In the genomic region with DNA sequence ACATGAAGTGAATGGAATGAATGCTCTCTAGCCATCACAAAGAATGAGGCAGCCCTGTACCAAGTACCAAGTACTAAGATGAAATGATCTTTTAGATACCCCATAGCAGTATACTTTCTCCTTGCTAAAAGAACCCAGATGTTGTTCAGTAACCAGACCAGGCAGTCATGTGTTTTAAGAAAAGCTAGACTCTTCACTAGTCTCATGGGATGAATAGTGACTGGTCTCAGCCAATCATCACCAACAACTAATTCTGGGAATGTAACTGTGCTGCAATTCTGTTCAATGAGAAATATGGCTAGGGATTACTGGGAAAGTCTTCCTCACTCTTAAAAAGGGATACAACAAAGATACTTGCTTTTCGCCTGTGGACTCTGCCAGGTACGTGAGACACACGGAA, we compare ENCODE assay signal across 7 cellular contexts.
"Had no signal": no experiment of that assay in that cellular context is flagged by ENCODE, and none has a peak within 500 bp of the region (broad histone marks: within the 10 kb centered on the region; RNA-seq: fewer than 3 reads in every experiment).

No MANE protein-coding gene starts in this region.

- H3K4me3 ChIP-seq: GM23338 had no signal

- DNase-seq: H9, HCEC 1CT, IMR-90 had no signal

- H3K27ac Mint-ChIP-seq: GM23338, H9 had no signal

- H3K4me2 ChIP-seq: GM23338 had no signal

- H3K4me3 Mint-ChIP-seq: GM23338, H9 had no signal

- FAIRE-seq: H1, H54, HTR-8/SVneo had no signal

- H3K4me1 Mint-ChIP-seq: GM23338, H9 had no signal

- H2AFZ ChIP-seq: GM23338 had no signal
